ENCODE assay signal across 16 cellular contexts in the genomic region with DNA sequence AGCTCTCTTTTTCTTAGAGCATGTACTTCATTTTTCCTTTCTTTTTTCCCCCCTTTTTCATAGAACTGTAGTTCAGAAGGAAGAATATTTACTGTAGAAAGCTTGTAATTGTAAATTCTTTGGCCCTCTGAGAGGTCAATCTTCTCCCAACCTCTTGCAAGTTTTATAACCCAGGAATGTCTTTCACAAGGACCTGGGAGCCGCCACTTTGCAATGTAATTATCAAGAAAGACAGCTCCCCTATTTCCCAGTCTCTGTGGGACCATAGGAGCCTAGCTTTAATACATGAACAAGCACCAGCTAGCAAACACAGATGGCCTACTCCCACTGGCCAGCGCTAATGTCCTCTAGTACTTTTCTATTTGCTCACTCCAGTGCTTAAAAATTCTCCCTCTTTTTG. TPM values are rescaled to one million over a fixed set of nuclear protein-coding genes. Genes with fewer than 3 reads are reported as not detected.
DNase-seq lines count a peak whose midpoint lies in the region; ATAC-seq and TF ChIP-seq lines count a peak whose summit lies in the region.
"Had no signal": no experiment of that assay in that cellular context is flagged by ENCODE, and none has a peak within 500 bp of the region (broad histone marks: within the 10 kb centered on the region; RNA-seq: fewer than 3 reads in every experiment).

No MANE protein-coding gene starts in this region.

- ATAC-seq in GM23338: no peak
- no peak for ATAC-seq in GM21723 (IDR thresholded peaks at IDR 0.05; ENCODE audit: unreplicated experiment)
- ATAC-seq: K562 had no signal

- H3K4me2 ChIP-seq in GM23338 (no peak overlapping the region), SU-DHL-6 (ENCODE audit: low read depth, low read length, poor library complexity, severe bottlenecking) (peak overlapping the region; percentile 2), neural progenitor cell (no peak overlapping the region)

- H3K79me2 ChIP-seq in GM23338 (replicated peaks; ENCODE audit: insufficient read depth) (no peaks in the 10 kb centered on the region), SU-DHL-6 (ENCODE audit: insufficient read depth, low read length) (no peaks in the 10 kb centered on the region), neural progenitor cell (ENCODE audit: low read depth) (no peaks in the 10 kb centered on the region)

- no peaks in the 10 kb centered on the region for H3F3A ChIP-seq in GM23338 (replicated peaks; ENCODE audit: low read depth)
- peaks cover 14% of the 10 kb centered on the region for H3F3A ChIP-seq in SU-DHL-6 (ENCODE audit: insufficient read depth)
- H3F3A ChIP-seq in neural progenitor cell (ENCODE audit: low read depth): no peaks in the 10 kb centered on the region

- peak overlapping the region; percentile 58; the same call in 1 of the 2 replicates for H2AFZ ChIP-seq in GM23338
- peak overlapping the region; percentile 34 for H2AFZ ChIP-seq in SU-DHL-6 (ENCODE audit: low read depth, low read length, severe bottlenecking)
- H2AFZ ChIP-seq in neural progenitor cell (replicated peaks): no peak overlapping the region

- H3K27me3 ChIP-seq in GM23338 (ENCODE audit: insufficient read depth) (no peaks in the 10 kb centered on the region), SU-DHL-6 (ENCODE audit: low read length) (no peaks in the 10 kb centered on the region), neural progenitor cell (no peaks in the 10 kb centered on the region)
- H3K27me3 ChIP-seq: SJSA1 had no signal

- H4K20me1 ChIP-seq in GM23338 (replicated peaks; ENCODE audit: insufficient read depth): no peaks in the 10 kb centered on the region
- no peaks in the 10 kb centered on the region for H4K20me1 ChIP-seq in SU-DHL-6 (ENCODE audit: low read depth, low read length)
- no peaks in the 10 kb centered on the region for H4K20me1 ChIP-seq in neural progenitor cell (ENCODE audit: low read depth)

- H3K27ac ChIP-seq in GM23338 (ENCODE audit: low read depth): no peak overlapping the region
- peak overlapping the region; percentile 95 for H3K27ac ChIP-seq in SU-DHL-6 (ENCODE audit: low read depth, low read length)
- no peak overlapping the region for H3K27ac ChIP-seq in neural progenitor cell

- no peak overlapping the region for H3K27ac Mint-ChIP-seq in GM23338
- H3K27ac Mint-ChIP-seq in neural progenitor cell: no peak overlapping the region
- H3K27ac Mint-ChIP-seq: CD4-positive, alpha-beta T cell had no signal

- H3K9me2 ChIP-seq in GM23338 (ENCODE audit: insufficient read depth): 0 out of 2 replicates have a peak, but pooled peaks cover 4% of the 10 kb centered on the region
- no peaks in the 10 kb centered on the region for H3K9me2 ChIP-seq in SU-DHL-6 (replicated peaks; ENCODE audit: insufficient read depth, low read length)

- H3K9me3 Mint-ChIP-seq in GM23338 (peaks cover 10% of the 10 kb centered on the region), neural progenitor cell (peaks cover 5% of the 10 kb centered on the region)

- no peak overlapping the region for H3K4me3 ChIP-seq in GM23338
- no peak overlapping the region for H3K4me3 ChIP-seq in SU-DHL-6 (ENCODE audit: insufficient read depth, low read length, poor library complexity, severe bottlenecking)
- no peak overlapping the region for H3K4me3 ChIP-seq in neural progenitor cell
- H3K4me3 ChIP-seq: K562, SJSA1 had no signal

- H3K27me3 Mint-ChIP-seq in GM23338 (ENCODE audit: insufficient read depth, low read depth, poor library complexity) (no peaks in the 10 kb centered on the region), neural progenitor cell (ENCODE audit: insufficient read depth, low read depth) (peaks cover 5% of the 10 kb centered on the region)
- H3K27me3 Mint-ChIP-seq: CD4-positive, alpha-beta T cell had no signal

- H3K9me3 ChIP-seq in SU-DHL-6 (ENCODE audit: insufficient read depth, low read length) (peaks cover 5% of the 10 kb centered on the region; the same call in 1 of the 2 replicates), neural progenitor cell (ENCODE audit: low read depth) (peaks cover 3% of the 10 kb centered on the region)
- H3K9me3 ChIP-seq: Caco-2, SJSA1 had no signal

- peaks cover 11% of the 10 kb centered on the region; the same call in 2 of the 3 replicates for H3K4me1 Mint-ChIP-seq in GM23338
- H3K4me1 Mint-ChIP-seq in neural progenitor cell: no peaks in the 10 kb centered on the region

- H3K36me3 ChIP-seq in GM23338 (ENCODE audit: insufficient read depth) (no peaks in the 10 kb centered on the region), SU-DHL-6 (ENCODE audit: low read length) (no peaks in the 10 kb centered on the region), neural progenitor cell (no peaks in the 10 kb centered on the region)
- H3K36me3 ChIP-seq: SJSA1 had no signal

- H3K9ac ChIP-seq in SU-DHL-6 (ENCODE audit: low read length): no peak overlapping the region
- H3K9ac ChIP-seq in neural progenitor cell: no peak overlapping the region

- DNase-seq in GM23338 (ENCODE audit: low spot score) (no peak), iris pigment epithelial cell (ENCODE audit: low read depth) (peak; percentile 41), neural progenitor cell (ENCODE audit: low spot score) (no peak), kidney glomerular epithelial cell (lab: John Stamatoyannopoulos, UW) (no peak)
- DNase-seq in central memory CD4-positive, alpha-beta T cell: no peak
- DNase-seq: Caco-2; CD4-positive, alpha-beta T cell; GF-D8; NCI-H1105; NCI-H1694 treated with DMSO at 0.1 percent for 48 hours; NCI-H2227 treated with DMSO at 0.1 percent for 48 hours; NCI-H524 treated with DMSO at 0.1 percent for 48 hours had no signal

- TF ChIP-seq CTCF in GM23338 (conservative IDR thresholded peaks at IDR 0.05; ENCODE audit: low read depth in 2 of 2) (no peak), SU-DHL-6 (IDR thresholded peaks at IDR 0.05; ENCODE audit: insufficient read depth, low read length, poor library complexity, severe bottlenecking) (no peak), neural progenitor cell (IDR thresholded peaks at IDR 0.05) (no peak)

- 0 out of 3 replicates have a peak, but pooled peaks cover 6% of the 10 kb centered on the region for H3K36me3 Mint-ChIP-seq in GM23338 (ENCODE audit: low read depth)
- H3K36me3 Mint-ChIP-seq in neural progenitor cell: no peaks in the 10 kb centered on the region

- H3K4me3 Mint-ChIP-seq in GM23338: no peak overlapping the region
- no peak overlapping the region for H3K4me3 Mint-ChIP-seq in neural progenitor cell
- H3K4me3 Mint-ChIP-seq: CD4-positive, alpha-beta T cell had no signal

- H3K4me1 ChIP-seq in GM23338 (ENCODE audit: insufficient read depth) (peaks cover 11% of the 10 kb centered on the region), neural progenitor cell (no peaks in the 10 kb centered on the region)
- H3K4me1 ChIP-seq: Caco-2 had no signal

TF ChIP-seq in GM23338, 12 proteins besides CTCF, POLR2A, EP300 and RAD21 (continues in another document):
- no peak for TF ChIP-seq NANOG (IDR thresholded peaks at IDR 0.05; ENCODE audit: borderline replicate concordance)

RNA-seq across cellular contexts. Expression of a gene that starts 51.4 kb away (rescaled TPM):
- total RNA-seq in GM23338 (2014; rRNA removed; shearing (Covaris generic)): 13.1 and 18.2 TPM in 2 replicates
- 14.1 TPM in 2 replicates for polyA plus RNA-seq in GM23338 (2016; fragmentation: Nextera tagmentation; extraction: Ambion mirVana)
- 14.7 and 19.7 TPM in 2 replicates for total RNA-seq in neural progenitor cell (ENCODE audit: low replicate concordance)
